30 cellular contexts compared by ENCODE assay signal in genomic region chr1:194347184-194347583, GRCh38.
"Had no signal": no experiment of that assay in that cellular context is flagged by ENCODE, and none has a peak within 500 bp of the region (broad histone marks: within the 10 kb centered on the region; RNA-seq: fewer than 3 reads in every experiment).

No MANE protein-coding gene starts in this region.

- H3K4me3 Mint-ChIP-seq: activated CD4-positive, alpha-beta memory T cell treated with anti-CD3 and anti-CD28 coated beads, Interleukin-2, amount 10 ng/mL, durations not matched to agents 7 days and 5 days; activated CD4-positive, alpha-beta T cell treated with anti-CD3 and anti-CD28 coated beads, Interleukin-2, amount 10 ng/mL, durations not matched to agents 7 days and 5 days; activated T-cell treated with anti-CD3 and anti-CD28 coated beads, Interleukin-2, amount 50 U/mL, for 4 hours; activated T-helper 17 cell treated with anti-CD3 and anti-CD28 coated beads, Interleukin-2, amount 50 U/mL, for 72 hours; immature natural killer cell; memory B cell; naive thymus-derived CD8-positive, alpha-beta T cell; neural crest cell; WTC11 had no signal

- H3K36me3 ChIP-seq: cardiac muscle cell, colonic mucosa, right atrium auricular region, tibial nerve had no signal

- H3K27ac ChIP-seq: cardiac muscle cell, colonic mucosa, parathyroid adenoma, right atrium auricular region, tibial nerve had no signal

- H3K9ac ChIP-seq: parathyroid adenoma had no signal

- H2AFZ ChIP-seq: parathyroid adenoma had no signal

- H3K27me3 Mint-ChIP-seq: activated CD4-positive, alpha-beta memory T cell treated with anti-CD3 and anti-CD28 coated beads, Interleukin-2, amount 10 ng/mL, durations not matched to agents 7 days and 5 days; activated CD4-positive, alpha-beta T cell treated with anti-CD3 and anti-CD28 coated beads, Interleukin-2, amount 10 ng/mL, durations not matched to agents 7 days and 5 days; activated T-helper 17 cell treated with anti-CD3 and anti-CD28 coated beads, Interleukin-2, amount 50 U/mL, for 72 hours had no signal

- H3K4me1 Mint-ChIP-seq: activated CD4-positive, alpha-beta memory T cell treated with anti-CD3 and anti-CD28 coated beads, Interleukin-2, amount 10 ng/mL, durations not matched to agents 7 days and 5 days; activated CD4-positive, alpha-beta T cell treated with anti-CD3 and anti-CD28 coated beads, Interleukin-2, amount 10 ng/mL, durations not matched to agents 7 days and 5 days; activated T-helper 17 cell treated with anti-CD3 and anti-CD28 coated beads, Interleukin-2, amount 50 U/mL, for 72 hours; immature natural killer cell; naive thymus-derived CD8-positive, alpha-beta T cell; neural crest cell; WTC11 had no signal

- H3K9me3 Mint-ChIP-seq: activated CD4-positive, alpha-beta T cell treated with anti-CD3 and anti-CD28 coated beads, Interleukin-2, amount 10 ng/mL, durations not matched to agents 7 days and 5 days; activated T-cell treated with anti-CD3 and anti-CD28 coated beads, Interleukin-2, amount 50 U/mL, for 4 hours; activated T-helper 17 cell treated with anti-CD3 and anti-CD28 coated beads, Interleukin-2, amount 50 U/mL, for 72 hours; memory B cell; WTC11 had no signal

- H3K36me3 Mint-ChIP-seq: immature natural killer cell; memory B cell; naive thymus-derived CD8-positive, alpha-beta T cell; WTC11 had no signal

- FAIRE-seq: kidney had no signal

- H3K79me2 ChIP-seq: parathyroid adenoma had no signal

- H3K9me3 ChIP-seq: colonic mucosa, right atrium auricular region, tibial nerve had no signal

- H3K4me2 ChIP-seq: smooth muscle cell had no signal

- H3K4me3 ChIP-seq: cardiac muscle cell, colonic mucosa, right atrium auricular region, smooth muscle cell, tibial nerve had no signal

- ATAC-seq: activated T-cell treated with anti-CD3 and anti-CD28 coated beads, Interleukin-2, amount 50 U/mL, for 4 hours; activated T-helper 17 cell treated with anti-CD3 and anti-CD28 coated beads, Interleukin-2, amount 50 U/mL, for 72 hours; naive thymus-derived CD8-positive, alpha-beta T cell; WTC11 had no signal

- H3K27me3 ChIP-seq: cardiac muscle cell, colonic mucosa, right atrium auricular region, tibial nerve had no signal

- H3K4me1 ChIP-seq: colonic mucosa, parathyroid adenoma, right atrium auricular region, tibial nerve had no signal

- H3K27ac Mint-ChIP-seq: activated CD4-positive, alpha-beta memory T cell treated with anti-CD3 and anti-CD28 coated beads, Interleukin-2, amount 10 ng/mL, durations not matched to agents 7 days and 5 days; activated CD4-positive, alpha-beta T cell treated with anti-CD3 and anti-CD28 coated beads, Interleukin-2, amount 10 ng/mL, durations not matched to agents 7 days and 5 days; activated T-helper 17 cell treated with anti-CD3 and anti-CD28 coated beads, Interleukin-2, amount 50 U/mL, for 72 hours; immature natural killer cell; memory B cell; naive thymus-derived CD8-positive, alpha-beta T cell; WTC11 had no signal

- DNase-seq: activated CD4-positive, alpha-beta memory T cell treated with anti-CD3 and anti-CD28 coated beads, Interleukin-2, amount 10 ng/mL, durations not matched to agents 7 days and 5 days; activated CD4-positive, alpha-beta T cell treated with anti-CD3 and anti-CD28 coated beads for 1 hour; activated CD4-positive, alpha-beta T cell treated with anti-CD3 and anti-CD28 coated beads, Interleukin-2, amount 10 ng/mL, durations not matched to agents 7 days and 5 days; activated CD8-positive, alpha-beta memory T cell treated with anti-CD3 and anti-CD28 coated beads, Interleukin-2, amount 50 U/mL, for 48 hours; activated gamma-delta T cell treated with Interleukin-2 at 50 U/mL for 16 hours; activated naive CD4-positive, alpha-beta T cell treated with anti-CD3 and anti-CD28 coated beads, Interleukin-2, amount 50 U/mL, for 16 hours; activated T-cell treated with anti-CD3 and anti-CD28 coated beads, Interleukin-2, amount 50 U/mL, for 4 hours; amniotic stem cell; cerebellar nuclear complex; colonic mucosa; effector memory CD4-positive, alpha-beta T cell; erythroblast; head of caudate nucleus; hippocampal formation; immature natural killer cell; kidney; naive thymus-derived CD8-positive, alpha-beta T cell; nucleus accumbens; stimulated activated CD4-positive, alpha-beta T cell treated with anti-CD3 and anti-CD28 coated beads, Interleukin-2, amount 100 ng/mL, for 24 hours; stimulated activated naive CD4-positive, alpha-beta T cell treated with Interleukin-2 at 50 U/mL for 16 hours; T-helper 2 cell had no signal
